15 cellular contexts compared by ENCODE assay signal in the genomic region with DNA sequence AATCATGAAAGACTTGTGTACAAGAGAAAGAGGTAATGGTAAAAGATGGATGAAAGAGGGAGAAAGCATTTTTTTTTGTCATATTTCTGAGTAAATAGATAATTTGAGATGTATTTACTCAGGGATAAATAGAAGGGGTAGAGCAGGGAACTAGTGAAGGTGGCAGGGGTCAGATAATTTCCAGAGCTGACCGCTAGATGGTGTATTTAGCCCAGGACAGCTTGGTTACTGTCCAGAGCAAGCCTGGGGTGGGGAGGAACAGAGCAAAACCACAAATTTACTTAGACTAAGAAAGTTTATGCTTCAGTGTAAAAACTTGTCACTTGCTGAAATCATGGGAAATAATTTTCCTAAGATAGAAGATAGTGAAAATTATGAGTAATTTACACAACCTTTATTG.
DNase-seq lines count a peak whose midpoint lies in the region; ATAC-seq and TF ChIP-seq lines count a peak whose summit lies in the region.
"Had no signal": no experiment of that assay in that cellular context is flagged by ENCODE, and none has a peak within 500 bp of the region (broad histone marks: within the 10 kb centered on the region; RNA-seq: fewer than 3 reads in every experiment).

No MANE protein-coding gene starts in this region.

- H3K9me3 ChIP-seq in RWPE2 (ENCODE audit: severe bottlenecking) (no peaks in the 10 kb centered on the region), Peyer's patch (peaks cover 0 to 2% (median 0%) of the 10 kb centered on the region in 4 donors)

- TF ChIP-seq CTCF in RWPE2 (IDR thresholded peaks at IDR 0.05; ENCODE audit: poor library complexity, severe bottlenecking) (peak; percentile 37), fibroblast of the aortic adventitia (IDR thresholded peaks at IDR 0.05; ENCODE audit: insufficient read depth, low read length) (peak; percentile 21), Peyer's patch (IDR thresholded peaks at IDR 0.05) (peak in 1 of 6 experiments; percentile 10)

- peaks cover 14% of the 10 kb centered on the region for H3K4me1 ChIP-seq in RWPE2 (ENCODE audit: insufficient read depth, poor library complexity, severe bottlenecking)
- H3K4me1 ChIP-seq in Peyer's patch, result no peaks in the 10 kb centered on the region
- H3K4me1 ChIP-seq: BLaER1 treated with 17β-estradiol and CSF1 and Interleukin-3, amounts not matched to agents 10 nM and 100 nM had no signal

- no peaks in the 10 kb centered on the region for H3K36me3 ChIP-seq in H7 (replicated peaks; ENCODE audit: control insufficient read depth, insufficient read depth, low read length)
- no peaks in the 10 kb centered on the region for H3K36me3 ChIP-seq in RWPE2 (ENCODE audit: low read depth)
- no peaks in the 10 kb centered on the region for H3K36me3 ChIP-seq in Peyer's patch
- H3K36me3 ChIP-seq: BLaER1 treated with 17β-estradiol and CSF1 and Interleukin-3, amounts not matched to agents 10 nM and 100 nM had no signal

- H3K4me3 ChIP-seq in H7 (ENCODE audit: insufficient read depth, low read depth, low read length) (no peak overlapping the region), RWPE2 (ENCODE audit: severe bottlenecking) (no peak overlapping the region), fibroblast of the aortic adventitia (ENCODE audit: low read depth, low read length) (no peak overlapping the region), Peyer's patch (no peak overlapping the region)
- H3K4me3 ChIP-seq: BLaER1 treated with 17β-estradiol and CSF1 and Interleukin-3, amounts not matched to agents 10 nM and 100 nM had no signal

- DNase-seq in AML-193 (lab: John Stamatoyannopoulos, UW) (peak; percentile 9 to 31), H7 (peak; percentile 45), RWPE2 (ENCODE audit: low spot score) (no peak), fibroblast of the aortic adventitia (ENCODE audit: low read depth) (no peak), Peyer's patch (no peak), amygdala (lab: John Stamatoyannopoulos, UW) (no peak), inferior parietal cortex (ENCODE audit: extremely low spot score) (no peak), NCI-H774 (lab: John Stamatoyannopoulos, UW) (no peak)
- DNase-seq: activated CD4-positive, alpha-beta T cell treated with anti-CD3 and anti-CD28 coated beads, Interleukin-2, amount 50 U/mL, for 1 hour; activated gamma-delta T cell; NCI-H1436 treated with DMSO at 0.1 percent for 48 hours; T-helper 1 cell had no signal

- H3K27me3 ChIP-seq in H7 (ENCODE audit: control insufficient read depth, insufficient read depth, low read length) (no peaks in the 10 kb centered on the region), RWPE2 (ENCODE audit: insufficient read depth, poor library complexity, severe bottlenecking) (no peaks in the 10 kb centered on the region), Peyer's patch (no peaks in the 10 kb centered on the region)
- H3K27me3 ChIP-seq: BLaER1 treated with 17β-estradiol and CSF1 and Interleukin-3, amounts not matched to agents 10 nM and 100 nM had no signal

- TF ChIP-seq POLR2A in Peyer's patch (IDR thresholded peaks at IDR 0.05), result no peak

- ATAC-seq in RWPE2 (ENCODE audit: low read depth), result no peak
- ATAC-seq: esophagus mucosa, sciatic nerve had no signal

- H3K27ac ChIP-seq in RWPE2 (ENCODE audit: poor library complexity, severe bottlenecking) (no peak overlapping the region), Peyer's patch (no peak overlapping the region)
- H3K27ac ChIP-seq: BLaER1 treated with 17β-estradiol and CSF1 and Interleukin-3, amounts not matched to agents 10 nM and 100 nM had no signal

Comparison
In these comparisons a context has a peak if more than half of its experiments do, and no peak if none do; other contexts are left out.
1. DNase-seq: peak in AML-193 (2 of 2) and H7 (single experiment); none in RWPE2 (single experiment), fibroblast of the aortic adventitia (single experiment), Peyer's patch (0 of 3), amygdala (0 of 56), inferior parietal cortex (single experiment) and NCI-H774 (single experiment).